ENCODE assay signal across 16 cellular contexts in the genomic region with DNA sequence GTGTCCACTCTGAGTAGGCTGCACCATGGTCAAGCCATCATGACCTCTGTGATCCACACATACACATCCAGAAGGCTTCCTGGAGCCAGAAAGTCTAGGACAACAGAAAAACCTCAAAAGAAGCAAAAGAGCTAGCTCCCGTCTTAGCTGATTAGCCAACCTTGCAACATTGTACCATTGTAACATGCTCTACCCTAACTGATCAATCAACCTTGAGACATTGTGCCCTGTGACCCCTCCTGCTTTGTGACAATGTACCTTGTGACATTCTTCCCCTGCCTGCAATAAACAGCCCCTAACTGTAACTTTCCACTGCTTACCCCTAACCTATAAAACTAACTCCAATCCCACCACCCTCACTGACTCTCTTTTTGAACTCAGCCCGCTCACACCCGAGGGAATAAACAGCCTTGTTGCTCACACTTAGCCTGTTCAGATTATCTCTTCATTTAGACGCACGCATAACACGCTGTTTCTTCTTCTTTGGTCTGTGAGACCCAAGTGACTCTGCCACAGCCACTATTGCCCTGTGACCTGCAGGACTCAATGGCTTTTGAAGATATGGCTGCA.
DNase-seq lines count a peak whose midpoint lies in the region; ATAC-seq and TF ChIP-seq lines count a peak whose summit lies in the region.
"Had no signal": no experiment of that assay in that cellular context is flagged by ENCODE, and none has a peak within 500 bp of the region (broad histone marks: within the 10 kb centered on the region; RNA-seq: fewer than 3 reads in every experiment).

No MANE protein-coding gene starts in this region.

- in situ Hi-C loops in Caki2 (cut with HindIII; ENCODE audit: low pct_unique_long_range_greater_than_20kb, low sequenced_read_pairs), result no loop called here

- no peak overlapping the region for H3K4me3 ChIP-seq in testis

- H3K27me3 ChIP-seq in testis, result no peaks in the 10 kb centered on the region

- H3K36me3 Mint-ChIP-seq in nephron progenitor cell (ENCODE audit: low read depth), result peaks cover 52% of the 10 kb centered on the region
- H3K36me3 Mint-ChIP-seq: CD14-positive monocyte; CD8-positive, alpha-beta T cell had no signal

- H3K27ac ChIP-seq in testis, result no peak overlapping the region

- H3K4me1 Mint-ChIP-seq in nephron progenitor cell, result peaks cover 42% of the 10 kb centered on the region
- H3K4me1 Mint-ChIP-seq: CD14-positive monocyte had no signal

- TF ChIP-seq POLR2A in testis (IDR thresholded peaks at IDR 0.05), result no peak

- DNase-seq in Caki2 (ENCODE audit: low read depth) (peak; percentile 72), HuH-7.5 (ENCODE audit: low spot score) (peak; percentile 11), nephron progenitor cell (peak; percentile 16), testis (peak; percentile 16), NCI-H226 (no peak)
- DNase-seq: CD8-positive, alpha-beta T cell; COR-L47; GF-D8; HCEC 1CT; HFFc6; IMR-90; KBM-7 had no signal

- no peaks in the 10 kb centered on the region for H3K36me3 ChIP-seq in testis (ENCODE audit: low read depth, missing control alignments)

- TF ChIP-seq CTCF in nephron progenitor cell (IDR thresholded peaks at IDR 0.05), result no peak
- TF ChIP-seq CTCF in testis (IDR thresholded peaks at IDR 0.05), result no peak

- WGBS in testis, 2 donors, result 77% methylated on average over 6 of the region's 6 CpGs

- peak overlapping the region; percentile 74 for H3K27ac Mint-ChIP-seq in nephron progenitor cell
- H3K27ac Mint-ChIP-seq: B cell; CD8-positive, alpha-beta T cell; HFFc6 had no signal

- H3K9me3 Mint-ChIP-seq in nephron progenitor cell, result peaks cover 64% of the 10 kb centered on the region
- H3K9me3 Mint-ChIP-seq: HFFc6 had no signal

- ATAC-seq in GM18511 (IDR thresholded peaks at IDR 0.05; ENCODE audit: unreplicated experiment), result no peak
- no peak for ATAC-seq in activated CD4-positive, CD25-positive, alpha-beta regulatory T cell treated with anti-CD3 and anti-CD28 coated beads, Interleukin-2, amount 50 U/mL, for 24 hours
- ATAC-seq: CD8-positive, alpha-beta T cell had no signal

- peaks cover 16% of the 10 kb centered on the region for H3K4me1 ChIP-seq in testis

- H3K27me3 Mint-ChIP-seq in nephron progenitor cell (ENCODE audit: low read depth, poor library complexity), result no peaks in the 10 kb centered on the region
- H3K27me3 Mint-ChIP-seq: B cell had no signal

- intact Hi-C loops in testis (cut with DNase I; ENCODE audit: low total_unique reads), result no loop called here

- H3K4me3 Mint-ChIP-seq in nephron progenitor cell, result peak overlapping the region; percentile 1
- H3K4me3 Mint-ChIP-seq: B cell; CD14-positive monocyte; CD8-positive, alpha-beta T cell; HFFc6 had no signal

- H3K9me3 ChIP-seq in testis, result no peaks in the 10 kb centered on the region
